Comparison of ENCODE assay signal across 1 cellular context in the genomic region with DNA sequence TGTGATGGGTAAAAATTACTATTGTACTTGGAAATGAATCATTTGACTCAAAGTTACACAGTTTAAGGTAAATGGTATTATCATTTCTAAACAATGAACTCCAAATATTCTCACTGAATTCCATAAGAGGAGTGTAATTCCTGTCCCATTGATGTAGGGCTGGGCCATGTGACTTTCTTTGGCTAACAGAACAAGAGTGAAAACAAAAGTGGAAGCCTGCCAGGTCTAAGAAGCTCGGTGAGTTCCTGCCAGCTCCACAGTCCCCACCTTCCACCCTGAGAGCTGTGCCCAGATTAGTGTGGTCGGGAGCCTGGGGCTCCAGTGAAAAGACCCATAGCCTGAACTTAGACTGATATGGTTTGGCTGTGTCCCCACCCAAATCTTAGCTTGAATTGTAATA.
TF ChIP-seq lines count a peak whose summit lies in the region.

No MANE protein-coding gene starts in this region.

TF ChIP-seq in GM12878, 131 proteins besides CTCF, POLR2A, EP300 and RAD21:
- TF ChIP-seq RAD51 (IDR thresholded peaks at IDR 0.05) (no peak), MXI1 (IDR thresholded peaks at IDR 0.05; ENCODE audit: low read depth, low read length) (no peak), CBX3 (IDR thresholded peaks at IDR 0.05; ENCODE audit: borderline replicate concordance, low read depth) (no peak), TCF3 (IDR thresholded peaks at IDR 0.05; ENCODE audit: borderline replicate concordance, insufficient read depth, low read depth, low read length) (no peak), SUPT20H (IDR thresholded peaks at IDR 0.05; ENCODE audit: borderline replicate concordance, control insufficient read depth, low read depth, low read length) (no peak)
- TF ChIP-seq, protein P1, sequence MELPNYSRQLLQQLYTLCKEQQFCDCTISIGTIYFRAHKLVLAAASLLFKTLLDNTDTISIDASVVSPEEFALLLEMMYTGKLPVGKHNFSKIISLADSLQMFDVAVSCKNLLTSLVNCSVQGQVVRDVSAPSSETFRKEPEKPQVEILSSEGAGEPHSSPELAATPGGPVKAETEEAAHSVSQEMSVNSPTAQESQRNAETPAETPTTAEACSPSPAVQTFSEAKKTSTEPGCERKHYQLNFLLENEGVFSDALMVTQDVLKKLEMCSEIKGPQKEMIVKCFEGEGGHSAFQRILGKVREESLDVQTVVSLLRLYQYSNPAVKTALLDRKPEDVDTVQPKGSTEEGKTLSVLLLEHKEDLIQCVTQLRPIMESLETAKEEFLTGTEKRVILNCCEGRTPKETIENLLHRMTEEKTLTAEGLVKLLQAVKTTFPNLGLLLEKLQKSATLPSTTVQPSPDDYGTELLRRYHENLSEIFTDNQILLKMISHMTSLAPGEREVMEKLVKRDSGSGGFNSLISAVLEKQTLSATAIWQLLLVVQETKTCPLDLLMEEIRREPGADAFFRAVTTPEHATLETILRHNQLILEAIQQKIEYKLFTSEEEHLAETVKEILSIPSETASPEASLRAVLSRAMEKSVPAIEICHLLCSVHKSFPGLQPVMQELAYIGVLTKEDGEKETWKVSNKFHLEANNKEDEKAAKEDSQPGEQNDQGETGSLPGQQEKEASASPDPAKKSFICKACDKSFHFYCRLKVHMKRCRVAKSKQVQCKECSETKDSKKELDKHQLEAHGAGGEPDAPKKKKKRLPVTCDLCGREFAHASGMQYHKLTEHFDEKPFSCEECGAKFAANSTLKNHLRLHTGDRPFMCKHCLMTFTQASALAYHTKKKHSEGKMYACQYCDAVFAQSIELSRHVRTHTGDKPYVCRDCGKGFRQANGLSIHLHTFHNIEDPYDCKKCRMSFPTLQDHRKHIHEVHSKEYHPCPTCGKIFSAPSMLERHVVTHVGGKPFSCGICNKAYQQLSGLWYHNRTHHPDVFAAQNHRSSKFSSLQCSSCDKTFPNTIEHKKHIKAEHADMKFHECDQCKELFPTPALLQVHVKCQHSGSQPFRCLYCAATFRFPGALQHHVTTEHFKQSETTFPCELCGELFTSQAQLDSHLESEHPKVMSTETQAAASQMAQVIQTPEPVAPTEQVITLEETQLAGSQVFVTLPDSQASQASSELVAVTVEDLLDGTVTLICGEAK (IDR thresholded peaks at IDR 0.05; ENCODE audit: borderline replicate concordance) = no peak
